12 cellular contexts compared by ENCODE assay signal in genomic region chr6:111938710-111939109, GRCh38.
A peak's percentile ranks its signal among the peaks of the same experiment; 100 is the strongest.
DNase-seq lines count a peak whose midpoint lies in the region; ATAC-seq and TF ChIP-seq lines count a peak whose summit lies in the region.
"Had no signal": no experiment of that assay in that cellular context is flagged by ENCODE, and none has a peak within 500 bp of the region (broad histone marks: within the 10 kb centered on the region; RNA-seq: fewer than 3 reads in every experiment).

No MANE protein-coding gene starts in this region.

- no peaks in the 10 kb centered on the region for H3K27me3 ChIP-seq in effector memory CD4-positive, alpha-beta T cell (replicated peaks; ENCODE audit: control insufficient read depth, insufficient read depth, low read length, poor library complexity, severe bottlenecking)

- no peak overlapping the region for H3K4me3 Mint-ChIP-seq in activated T-cell treated with anti-CD3 and anti-CD28 coated beads, Interleukin-2, amount 50 U/mL, for 4 hours
- H3K4me3 Mint-ChIP-seq: nephron had no signal

- DNase-seq in EL (peak; percentile 80), LoVo (ENCODE audit: low spot score) (peak; percentile 4), astrocyte of the cerebellum (ENCODE audit: low read depth) (peak; percentile 79), kidney tubule cell (ENCODE audit: low spot score) (peak; percentile 61)
- DNase-seq in effector memory CD4-positive, alpha-beta T cell = no peak
- no peak for DNase-seq in activated T-cell treated with anti-CD3 and anti-CD28 coated beads, Interleukin-2, amount 50 U/mL, for 4 hours
- no peak for DNase-seq in effector CD4-positive, alpha-beta T cell
- DNase-seq in stimulated activated CD4-positive, alpha-beta T cell treated with anti-CD3 and anti-CD28 coated beads, Interleukin-12 subunit alpha, Interleukin-12 subunit beta, amount 100 ng/mL, for 4 hours = no peak
- DNase-seq: amygdala, NCI-H1694 had no signal

- H3K36me3 Mint-ChIP-seq in activated T-cell treated with anti-CD3 and anti-CD28 coated beads, Interleukin-2, amount 50 U/mL, for 4 hours (ENCODE audit: insufficient read depth) = no peaks in the 10 kb centered on the region

- no peak overlapping the region for H3K4me3 ChIP-seq in astrocyte of the cerebellum (ENCODE audit: low read depth, low read length)
- no peak overlapping the region for H3K4me3 ChIP-seq in effector memory CD4-positive, alpha-beta T cell (ENCODE audit: insufficient read depth, low read depth, low read length, poor library complexity, severe bottlenecking)
- H3K4me3 ChIP-seq: GM12878 had no signal

- no peaks in the 10 kb centered on the region for H3K4me1 Mint-ChIP-seq in activated T-cell treated with anti-CD3 and anti-CD28 coated beads, Interleukin-2, amount 50 U/mL, for 4 hours (ENCODE audit: low read depth)
- H3K4me1 Mint-ChIP-seq: nephron had no signal

- no peak for TF ChIP-seq CTCF in astrocyte of the cerebellum (IDR thresholded peaks at IDR 0.05; ENCODE audit: low read depth, low read length, missing control alignments)

- H3K27ac ChIP-seq in effector memory CD4-positive, alpha-beta T cell (ENCODE audit: insufficient read depth, low read length, poor library complexity, severe bottlenecking) = no peak overlapping the region

- H3K9me3 Mint-ChIP-seq in activated T-cell treated with anti-CD3 and anti-CD28 coated beads, Interleukin-2, amount 50 U/mL, for 4 hours = peaks cover 3% of the 10 kb centered on the region

- H3K27me3 Mint-ChIP-seq in activated T-cell treated with anti-CD3 and anti-CD28 coated beads, Interleukin-2, amount 50 U/mL, for 4 hours (ENCODE audit: low read depth) = no peaks in the 10 kb centered on the region

- H3K4me1 ChIP-seq in effector memory CD4-positive, alpha-beta T cell (ENCODE audit: control insufficient read depth, insufficient read depth, low read length, poor library complexity, severe bottlenecking) = no peaks in the 10 kb centered on the region

- H3K9me3 ChIP-seq in effector memory CD4-positive, alpha-beta T cell (ENCODE audit: control insufficient read depth, low read length) = no peaks in the 10 kb centered on the region

- ATAC-seq in activated T-cell treated with anti-CD3 and anti-CD28 coated beads, Interleukin-2, amount 50 U/mL, for 4 hours = no peak
- ATAC-seq: GM12878 had no signal

- no peaks in the 10 kb centered on the region for H3K36me3 ChIP-seq in effector memory CD4-positive, alpha-beta T cell (ENCODE audit: control insufficient read depth, insufficient read depth, low read length)

- in situ Hi-C loops in astrocyte of the cerebellum (cut with HindIII; ENCODE audit: low sequenced_read_pairs) = no loop called here

Comparison
In these comparisons a context has a peak if more than half of its experiments do, and no peak if none do; other contexts are left out.
1. DNase-seq: peak in EL (single experiment), LoVo (single experiment), astrocyte of the cerebellum (single experiment) and kidney tubule cell (single experiment); none in effector memory CD4-positive, alpha-beta T cell (0 of 3), activated T-cell treated with anti-CD3 and anti-CD28 coated beads, Interleukin-2, amount 50 U/mL, for 4 hours (single experiment), effector CD4-positive, alpha-beta T cell (single experiment) and stimulated activated CD4-positive, alpha-beta T cell treated with anti-CD3 and anti-CD28 coated beads, Interleukin-12 subunit alpha, Interleukin-12 subunit beta, amount 100 ng/mL, for 4 hours (single experiment).